In the genomic region with DNA sequence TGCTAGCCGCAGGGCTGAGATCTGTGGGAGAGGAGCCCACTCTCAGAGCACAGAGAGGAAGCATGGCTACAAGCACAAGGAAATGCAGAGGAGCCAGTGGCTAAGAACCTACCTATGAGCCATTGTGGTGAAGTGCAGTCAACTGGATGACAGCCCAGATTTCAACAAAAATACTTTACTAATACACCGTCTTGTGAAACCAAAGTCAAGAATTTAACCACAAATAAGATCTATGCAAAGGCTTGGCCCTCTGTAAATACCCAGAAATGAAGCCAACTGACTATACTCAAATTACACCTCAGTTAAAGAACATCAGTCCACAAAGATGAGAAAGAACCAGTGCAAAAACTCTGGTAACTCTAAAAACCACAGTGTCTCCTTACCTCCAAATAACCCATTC, we compare ENCODE assay signal across 18 cellular contexts.
DNase-seq lines count a peak whose midpoint lies in the region; ATAC-seq and TF ChIP-seq lines count a peak whose summit lies in the region.
"Had no signal": no experiment of that assay in that cellular context is flagged by ENCODE, and none has a peak within 500 bp of the region (broad histone marks: within the 10 kb centered on the region; RNA-seq: fewer than 3 reads in every experiment).

No MANE protein-coding gene starts in this region.

- TF ChIP-seq CTCF in choroid plexus epithelial cell (conservative IDR thresholded peaks at IDR 0.05; ENCODE audit: low read depth, low read length): no peak

- no peak overlapping the region for H3K4me3 ChIP-seq in choroid plexus epithelial cell (ENCODE audit: low read depth, low read length)
- H3K4me3 ChIP-seq: heart left ventricle, neural progenitor cell, vagina had no signal

- no peak for ATAC-seq in stimulated activated naive CD8-positive, alpha-beta T cell treated with anti-CD3 and anti-CD28 coated beads, Interleukin-15, Interleukin-2, amounts not matched to agents 100 U/mL and 50 U/mL, for 24 hours
- ATAC-seq: heart left ventricle had no signal

- DNase-seq in EL: peak; percentile 47
- DNase-seq in NCI-H226: peak; percentile 74
- DNase-seq in choroid plexus epithelial cell (ENCODE audit: low read depth): peak; percentile 91
- DNase-seq in kidney tubule cell (ENCODE audit: low spot score): peak; percentile 82
- no peak for DNase-seq in NCI-H748 treated with DMSO at 0.1 percent for 48 hours (lab: John Stamatoyannopoulos, UW)
- DNase-seq in stimulated activated naive CD8-positive, alpha-beta T cell treated with anti-CD3 and anti-CD28 coated beads, Interleukin-15, Interleukin-2, amounts not matched to agents 100 U/mL and 50 U/mL, for 24 hours: no peak
- no peak for DNase-seq in stimulated activated CD4-positive, alpha-beta T cell treated with anti-CD3 and anti-CD28 coated beads, Interleukin-4, amount 100 ng/mL, for 1 hour
- DNase-seq in DMS53 (lab: John Stamatoyannopoulos, UW): no peak
- DNase-seq: activated CD4-positive, alpha-beta T cell treated with anti-CD3 and anti-CD28 coated beads, Interleukin-2, amount 50 U/mL, for 48 hours; activated naive CD8-positive, alpha-beta T cell treated with anti-CD3 and anti-CD28 coated beads for 36 hours; activated T-cell treated with anti-CD3 and anti-CD28 coated beads, Interleukin-2, amount 50 U/mL, for 48 hours; CD8-positive, alpha-beta memory T cell; NCI-H1694; NCI-H446 treated with DMSO at 0.1 percent for 48 hours; retina had no signal

Comparison
In these comparisons a context has a peak if more than half of its experiments do, and no peak if none do; other contexts are left out.
1. DNase-seq: peak in EL (single experiment), NCI-H226 (single experiment), choroid plexus epithelial cell (single experiment) and kidney tubule cell (single experiment); none in NCI-H748 treated with DMSO at 0.1 percent for 48 hours (single experiment), stimulated activated naive CD8-positive, alpha-beta T cell treated with anti-CD3 and anti-CD28 coated beads, Interleukin-15, Interleukin-2, amounts not matched to agents 100 U/mL and 50 U/mL, for 24 hours (single experiment), stimulated activated CD4-positive, alpha-beta T cell treated with anti-CD3 and anti-CD28 coated beads, Interleukin-4, amount 100 ng/mL, for 1 hour (single experiment) and DMS53 (single experiment).